ENCODE assay signal across 8 cellular contexts in genomic region chr3:196207833-196208607, GRCh38. TPM values are rescaled to one million over a fixed set of nuclear protein-coding genes. Genes with fewer than 3 reads are reported as not detected.
DNase-seq lines count a peak whose midpoint lies in the region; ATAC-seq and TF ChIP-seq lines count a peak whose summit lies in the region.

No MANE protein-coding gene starts in this region.

- intact Hi-C loops in breast epithelium (cut with DNase I; ENCODE audit: low total_unique reads): no loop called here

- no peak for TF ChIP-seq CTCF in breast epithelium (IDR thresholded peaks at IDR 0.05)

- H3K9me3 ChIP-seq in breast epithelium: no peaks in the 10 kb centered on the region

- H3K36me3 ChIP-seq in breast epithelium: no peaks in the 10 kb centered on the region

- H3K4me1 ChIP-seq in breast epithelium: no peaks in the 10 kb centered on the region

- peak; percentile 57 for DNase-seq in T-helper 22 cell (ENCODE audit: low read depth)
- no peak for DNase-seq in breast epithelium (ENCODE audit: low spot score in 2 of 2)
- peak; percentile 70 for DNase-seq in left lobe of liver (ENCODE audit: low spot score)
- DNase-seq in stimulated activated CD8-positive, alpha-beta memory T cell treated with anti-CD3 and anti-CD28 coated beads, Interleukin-4, amount 100 ng/mL, for 48 hours: peak; percentile 78
- no peak for DNase-seq in cerebellum (ENCODE audit: low spot score)
- DNase-seq in NCI-H1105 treated with DMSO at 0.1 percent for 48 hours (lab: John Stamatoyannopoulos, UW): no peak

- ATAC-seq in HG02981 (IDR thresholded peaks at IDR 0.05; ENCODE audit: unreplicated experiment): peak; percentile 41
- ATAC-seq in left lobe of liver: peak; percentile 82
- no peak for ATAC-seq in HG02885 (IDR thresholded peaks at IDR 0.05; ENCODE audit: poor library complexity, unreplicated experiment)

- peak overlapping the region; percentile 18 to 60 (median 45) for H3K4me3 ChIP-seq in breast epithelium

- TF ChIP-seq POLR2A in breast epithelium (IDR thresholded peaks at IDR 0.05): no peak

- no peaks in the 10 kb centered on the region for H3K27me3 ChIP-seq in breast epithelium

- H3K27ac ChIP-seq in breast epithelium: no peak overlapping the region

RNA-seq across cellular contexts. Expression of gene ZDHHC19, which starts 3.2 kb away (rescaled TPM):
- total RNA-seq in breast epithelium (not detected), left lobe of liver (1.3 TPM), cerebellum (not detected)

RNA-seq across cellular contexts. Expression of gene SLC51A, which starts 8.3 kb away (rescaled TPM):
- total RNA-seq in breast epithelium (not detected), left lobe of liver (20.0 TPM), cerebellum (not detected)

Comparison
In these comparisons a context has a peak if more than half of its experiments do, and no peak if none do; other contexts are left out.
1. DNase-seq: peak in T-helper 22 cell (single experiment), left lobe of liver (single experiment) and stimulated activated CD8-positive, alpha-beta memory T cell treated with anti-CD3 and anti-CD28 coated beads, Interleukin-4, amount 100 ng/mL, for 48 hours (single experiment); none in breast epithelium (0 of 2), cerebellum (single experiment) and NCI-H1105 treated with DMSO at 0.1 percent for 48 hours (single experiment).
2. RNA of gene SLC51A, which starts 8.3 kb away (total RNA-seq): 20.0 TPM in left lobe of liver (single experiment); not detected in cerebellum (single experiment) and not detected in breast epithelium; every median in the first group is over 10 times any median in the second.